In genomic region chr5:52990531-52990925, GRCh38 we compare ENCODE assay signal across 1 cellular context.
TF ChIP-seq lines count a peak whose summit lies in the region.

No MANE protein-coding gene starts in this region.

TF ChIP-seq in A549, 52 proteins besides CTCF, POLR2A, EP300 and RAD21 (continued from another document):
- TF ChIP-seq REST (IDR thresholded peaks at IDR 0.05) = no peak
- TF ChIP-seq MAFK (IDR thresholded peaks at IDR 0.05; ENCODE audit: partially characterized antibody) = no peak
- TF ChIP-seq MAZ (IDR thresholded peaks at IDR 0.05; ENCODE audit: borderline replicate concordance, low read depth, low read length) = no peak
